ENCODE assay signal across 17 cellular contexts in the genomic region with DNA sequence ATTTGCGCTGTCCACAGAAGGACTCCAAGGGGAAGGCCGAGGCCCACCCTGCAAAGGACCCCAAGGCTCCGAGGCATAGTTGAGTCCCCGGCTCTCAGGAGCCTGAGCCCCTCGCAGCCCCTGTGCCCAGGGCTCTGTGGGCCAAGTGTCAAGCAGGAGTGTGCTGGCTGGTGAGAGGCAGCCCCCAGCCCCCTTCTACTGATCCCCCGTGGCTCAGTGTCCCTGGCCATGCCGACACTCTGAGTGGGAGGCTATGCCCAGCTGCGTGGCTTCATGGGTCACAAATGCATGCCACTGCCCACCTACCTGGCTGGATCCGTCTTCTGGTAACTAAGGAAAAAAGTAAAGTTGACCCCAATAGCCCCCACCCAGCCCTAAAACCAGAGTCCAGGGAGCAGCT.
"Had no signal": no experiment of that assay in that cellular context is flagged by ENCODE, and none has a peak within 500 bp of the region (broad histone marks: within the 10 kb centered on the region; RNA-seq: fewer than 3 reads in every experiment).

No MANE protein-coding gene starts in this region.

- H3K4me3 Mint-ChIP-seq: activated CD8-positive, alpha-beta T cell treated with anti-CD3 and anti-CD28 coated beads, Interleukin-2, amount 10 ng/mL, durations not matched to agents 7 days and 5 days; nephron; T-helper 17 cell had no signal

- ATAC-seq: activated CD8-positive, alpha-beta T cell treated with anti-CD3 and anti-CD28 coated beads, Interleukin-2, amount 10 ng/mL, durations not matched to agents 7 days and 5 days; activated naive CD4-positive, alpha-beta T cell treated with anti-CD3 and anti-CD28 coated beads, Interleukin-2, amount 50 U/mL, for 72 hours; foreskin keratinocyte; right lobe of liver; T-helper 17 cell had no signal

- H3K9me3 Mint-ChIP-seq: activated naive CD4-positive, alpha-beta T cell treated with anti-CD3 and anti-CD28 coated beads, Interleukin-2, amount 50 U/mL, for 72 hours; nephron had no signal

- H3K27ac Mint-ChIP-seq: activated CD8-positive, alpha-beta T cell treated with anti-CD3 and anti-CD28 coated beads, Interleukin-2, amount 10 ng/mL, durations not matched to agents 7 days and 5 days; activated naive CD4-positive, alpha-beta T cell treated with anti-CD3 and anti-CD28 coated beads, Interleukin-2, amount 50 U/mL, for 72 hours; nephron; progenitor cell of endocrine pancreas; T-helper 17 cell had no signal

- DNase-seq: activated CD4-positive, alpha-beta T cell treated with anti-CD3 and anti-CD28 coated beads for 48 hours; activated CD8-positive, alpha-beta memory T cell treated with anti-CD3 and anti-CD28 coated beads, Interleukin-2, amount 50 U/mL, for 4 hours; activated CD8-positive, alpha-beta T cell treated with anti-CD3 and anti-CD28 coated beads, Interleukin-2, amount 10 ng/mL, durations not matched to agents 7 days and 5 days; activated effector memory CD4-positive, alpha-beta T cell treated with anti-CD3 and anti-CD28 coated beads, Interleukin-2, amount 50 U/mL, for 16 hours; activated T-cell treated with anti-CD3 and anti-CD28 coated beads, Interleukin-2, amount 50 U/mL, for 48 hours; central memory CD4-positive, alpha-beta T cell; effector CD4-positive, alpha-beta T cell; foreskin keratinocyte; head of caudate nucleus; occipital lobe; stimulated activated CD4-positive, alpha-beta T cell treated with anti-CD3 and anti-CD28 coated beads, Interleukin-1b, Interleukin-23, amount 100 ng/mL, for 48 hours; T-helper 17 cell had no signal

- H3K4me1 ChIP-seq: foreskin keratinocyte had no signal

- H3K27ac ChIP-seq: foreskin keratinocyte, right lobe of liver had no signal

- H3K9me3 ChIP-seq: right lobe of liver had no signal

- H3K27me3 ChIP-seq: right lobe of liver had no signal

- H3K36me3 Mint-ChIP-seq: activated naive CD4-positive, alpha-beta T cell treated with anti-CD3 and anti-CD28 coated beads, Interleukin-2, amount 50 U/mL, for 72 hours had no signal

- H3K4me3 ChIP-seq: coronary artery, right lobe of liver had no signal
